ENCODE assay signal across 18 cellular contexts in genomic region chr9:94018628-94019027, GRCh38.
DNase-seq lines count a peak whose midpoint lies in the region; ATAC-seq and TF ChIP-seq lines count a peak whose summit lies in the region.
"Had no signal": no experiment of that assay in that cellular context is flagged by ENCODE, and none has a peak within 500 bp of the region (broad histone marks: within the 10 kb centered on the region; RNA-seq: fewer than 3 reads in every experiment).

No MANE protein-coding gene starts in this region.

- H3K27me3 ChIP-seq in left lung: no peaks in the 10 kb centered on the region

- H3K36me3 Mint-ChIP-seq in HFFc6 (ENCODE audit: low read depth): no peaks in the 10 kb centered on the region
- no peaks in the 10 kb centered on the region for H3K36me3 Mint-ChIP-seq in activated T-cell treated with anti-CD3 and anti-CD28 coated beads, Interleukin-2, amount 50 U/mL, for 4 hours (ENCODE audit: insufficient read depth)
- H3K36me3 Mint-ChIP-seq in activated CD4-positive, alpha-beta T cell treated with anti-CD3 and anti-CD28 coated beads, Interleukin-2, amount 10 ng/mL, durations not matched to agents 7 days and 5 days (ENCODE audit: low read depth): no peaks in the 10 kb centered on the region
- H3K36me3 Mint-ChIP-seq: IgD-negative memory B cell had no signal

- 0 out of 2 replicates have a peak, but pooled peaks cover 12% of the 10 kb centered on the region for H3K4me1 Mint-ChIP-seq in HFFc6 (ENCODE audit: low read depth)
- no peaks in the 10 kb centered on the region for H3K4me1 Mint-ChIP-seq in activated T-cell treated with anti-CD3 and anti-CD28 coated beads, Interleukin-2, amount 50 U/mL, for 4 hours (ENCODE audit: low read depth)
- no peaks in the 10 kb centered on the region for H3K4me1 Mint-ChIP-seq in stimulated activated naive CD8-positive, alpha-beta T cell treated with anti-CD3 and anti-CD28 coated beads, Interleukin-15, amount 100 ng/mL, for 72 hours
- no peaks in the 10 kb centered on the region for H3K4me1 Mint-ChIP-seq in activated CD4-positive, alpha-beta T cell treated with anti-CD3 and anti-CD28 coated beads, Interleukin-2, amount 10 ng/mL, durations not matched to agents 7 days and 5 days

- DNase-seq in AG04449 (ENCODE audit: low read depth, low spot score) (peak; percentile 49), HFFc6 (peak; percentile 4), astrocyte of the spinal cord (ENCODE audit: low read depth, low spot score) (peak; percentile 53), left lung (no peak), 8988T (no peak)
- DNase-seq in activated T-cell treated with anti-CD3 and anti-CD28 coated beads, Interleukin-2, amount 50 U/mL, for 4 hours: no peak
- DNase-seq in stimulated activated naive CD8-positive, alpha-beta T cell treated with anti-CD3 and anti-CD28 coated beads, Interleukin-15, amount 100 ng/mL, for 72 hours: no peak
- DNase-seq in activated CD4-positive, alpha-beta T cell treated with anti-CD3 and anti-CD28 coated beads, Interleukin-2, amount 10 ng/mL, durations not matched to agents 7 days and 5 days: no peak
- DNase-seq: activated CD4-positive, alpha-beta T cell treated with anti-CD3 and anti-CD28 coated beads for 4 hours; activated T-cell treated with anti-CD3 and anti-CD28 coated beads, Interleukin-2, amount 50 U/mL, for 72 hours; amygdala; foreskin melanocyte; NCI-H1417 treated with DMSO at 0.1 percent for 48 hours; SHP77; stimulated activated CD4-positive, alpha-beta T cell treated with anti-CD3 and anti-CD28 coated beads, Interleukin-15, amount 100 ng/mL, for 24 hours; substantia nigra had no signal

- no peaks in the 10 kb centered on the region for H3K4me1 ChIP-seq in left lung
- H3K4me1 ChIP-seq: parathyroid adenoma had no signal

- no peak overlapping the region for H3K4me3 ChIP-seq in AG04449 (ENCODE audit: low read depth, low read length)
- no peak overlapping the region for H3K4me3 ChIP-seq in astrocyte of the spinal cord (ENCODE audit: low read depth, low read length)
- no peak overlapping the region for H3K4me3 ChIP-seq in left lung

- no peaks in the 10 kb centered on the region for H3K36me3 ChIP-seq in left lung

- in situ Hi-C loops in astrocyte of the spinal cord (cut with HindIII; ENCODE audit: low sequenced_read_pairs): no loop called here

- POLR2A ChIA-PET in AG04449 (lab: Yijun Ruan, JAX): no interaction called here
- POLR2A ChIA-PET in activated CD4-positive, alpha-beta T cell treated with anti-CD3 and anti-CD28 coated beads, Interleukin-2, amount 10 ng/mL, durations not matched to agents 7 days and 5 days (lab: Charles Lee): no interaction called here

- no peak for TF ChIP-seq CTCF in AG04449 (IDR thresholded peaks at IDR 0.05; ENCODE audit: insufficient read depth, low read length, missing control alignments)
- no peak for TF ChIP-seq CTCF in HFFc6 (IDR thresholded peaks at IDR 0.05)
- TF ChIP-seq CTCF in astrocyte of the spinal cord (IDR thresholded peaks at IDR 0.05; ENCODE audit: low read depth, low read length): no peak
- no peak for TF ChIP-seq CTCF in left lung (IDR thresholded peaks at IDR 0.05)

- no peak overlapping the region for H3K27ac Mint-ChIP-seq in HFFc6
- H3K27ac Mint-ChIP-seq in stimulated activated naive CD8-positive, alpha-beta T cell treated with anti-CD3 and anti-CD28 coated beads, Interleukin-15, amount 100 ng/mL, for 72 hours: no peak overlapping the region
- no peak overlapping the region for H3K27ac Mint-ChIP-seq in activated CD4-positive, alpha-beta T cell treated with anti-CD3 and anti-CD28 coated beads, Interleukin-2, amount 10 ng/mL, durations not matched to agents 7 days and 5 days
- H3K27ac Mint-ChIP-seq: activated T-cell treated with anti-CD3 and anti-CD28 coated beads, Interleukin-2, amount 50 U/mL, for 72 hours; IgD-negative memory B cell had no signal

- no peak overlapping the region for H3K27ac ChIP-seq in left lung
- H3K27ac ChIP-seq: parathyroid adenoma had no signal

- ATAC-seq in left lung: peak; percentile 71
- ATAC-seq in activated T-cell treated with anti-CD3 and anti-CD28 coated beads, Interleukin-2, amount 50 U/mL, for 4 hours: no peak
- ATAC-seq in stimulated activated naive CD8-positive, alpha-beta T cell treated with anti-CD3 and anti-CD28 coated beads, Interleukin-15, amount 100 ng/mL, for 72 hours: no peak
- ATAC-seq: activated T-cell treated with anti-CD3 and anti-CD28 coated beads, Interleukin-2, amount 50 U/mL, for 72 hours had no signal

- H3K9me3 ChIP-seq in left lung: peaks cover 0 to 8% of the 10 kb centered on the region in 2 donors

- CTCF ChIA-PET in AG04449 (lab: Yijun Ruan, JAX): interaction anchor here (2.4 kb wide), 1 partner anchor 195 kb away, joined by 33 read pairs; no protein-coding TSS in a partner anchor
- CTCF ChIA-PET in activated CD4-positive, alpha-beta T cell treated with anti-CD3 and anti-CD28 coated beads, Interleukin-2, amount 10 ng/mL, durations not matched to agents 7 days and 5 days (lab: Charles Lee): no interaction called here

- intact Hi-C loops in left lung (cut with DNase I): no loop called here

- H3K9me3 Mint-ChIP-seq in HFFc6: no peaks in the 10 kb centered on the region
- no peaks in the 10 kb centered on the region for H3K9me3 Mint-ChIP-seq in activated T-cell treated with anti-CD3 and anti-CD28 coated beads, Interleukin-2, amount 50 U/mL, for 4 hours
- no peaks in the 10 kb centered on the region for H3K9me3 Mint-ChIP-seq in stimulated activated naive CD8-positive, alpha-beta T cell treated with anti-CD3 and anti-CD28 coated beads, Interleukin-15, amount 100 ng/mL, for 72 hours
- peaks cover 4% of the 10 kb centered on the region for H3K9me3 Mint-ChIP-seq in activated CD4-positive, alpha-beta T cell treated with anti-CD3 and anti-CD28 coated beads, Interleukin-2, amount 10 ng/mL, durations not matched to agents 7 days and 5 days

- peaks cover 2% of the 10 kb centered on the region; the same call in 1 of the 2 replicates for H3K27me3 Mint-ChIP-seq in HFFc6 (ENCODE audit: insufficient read depth)
- H3K27me3 Mint-ChIP-seq in activated T-cell treated with anti-CD3 and anti-CD28 coated beads, Interleukin-2, amount 50 U/mL, for 4 hours (ENCODE audit: low read depth): no peaks in the 10 kb centered on the region
- H3K27me3 Mint-ChIP-seq in stimulated activated naive CD8-positive, alpha-beta T cell treated with anti-CD3 and anti-CD28 coated beads, Interleukin-15, amount 100 ng/mL, for 72 hours: no peaks in the 10 kb centered on the region
- H3K27me3 Mint-ChIP-seq in activated CD4-positive, alpha-beta T cell treated with anti-CD3 and anti-CD28 coated beads, Interleukin-2, amount 10 ng/mL, durations not matched to agents 7 days and 5 days: no peaks in the 10 kb centered on the region
- H3K27me3 Mint-ChIP-seq: IgD-negative memory B cell had no signal

- no peak overlapping the region for H3K4me3 Mint-ChIP-seq in HFFc6
- H3K4me3 Mint-ChIP-seq in activated T-cell treated with anti-CD3 and anti-CD28 coated beads, Interleukin-2, amount 50 U/mL, for 4 hours: no peak overlapping the region
- H3K4me3 Mint-ChIP-seq in stimulated activated naive CD8-positive, alpha-beta T cell treated with anti-CD3 and anti-CD28 coated beads, Interleukin-15, amount 100 ng/mL, for 72 hours: no peak overlapping the region
- H3K4me3 Mint-ChIP-seq in activated CD4-positive, alpha-beta T cell treated with anti-CD3 and anti-CD28 coated beads, Interleukin-2, amount 10 ng/mL, durations not matched to agents 7 days and 5 days: no peak overlapping the region
- H3K4me3 Mint-ChIP-seq: activated T-cell treated with anti-CD3 and anti-CD28 coated beads, Interleukin-2, amount 50 U/mL, for 72 hours; IgD-negative memory B cell had no signal

Comparison
In these comparisons a context has a peak if more than half of its experiments do, and no peak if none do; other contexts are left out.
1. DNase-seq: peak in AG04449 (single experiment), HFFc6 (single experiment) and astrocyte of the spinal cord (single experiment); none in left lung (0 of 2), 8988T (single experiment), activated T-cell treated with anti-CD3 and anti-CD28 coated beads, Interleukin-2, amount 50 U/mL, for 4 hours (single experiment), stimulated activated naive CD8-positive, alpha-beta T cell treated with anti-CD3 and anti-CD28 coated beads, Interleukin-15, amount 100 ng/mL, for 72 hours (0 of 2) and activated CD4-positive, alpha-beta T cell treated with anti-CD3 and anti-CD28 coated beads, Interleukin-2, amount 10 ng/mL, durations not matched to agents 7 days and 5 days (single experiment).